Comparison of ENCODE assay signal across 29 cellular contexts in the genomic region with DNA sequence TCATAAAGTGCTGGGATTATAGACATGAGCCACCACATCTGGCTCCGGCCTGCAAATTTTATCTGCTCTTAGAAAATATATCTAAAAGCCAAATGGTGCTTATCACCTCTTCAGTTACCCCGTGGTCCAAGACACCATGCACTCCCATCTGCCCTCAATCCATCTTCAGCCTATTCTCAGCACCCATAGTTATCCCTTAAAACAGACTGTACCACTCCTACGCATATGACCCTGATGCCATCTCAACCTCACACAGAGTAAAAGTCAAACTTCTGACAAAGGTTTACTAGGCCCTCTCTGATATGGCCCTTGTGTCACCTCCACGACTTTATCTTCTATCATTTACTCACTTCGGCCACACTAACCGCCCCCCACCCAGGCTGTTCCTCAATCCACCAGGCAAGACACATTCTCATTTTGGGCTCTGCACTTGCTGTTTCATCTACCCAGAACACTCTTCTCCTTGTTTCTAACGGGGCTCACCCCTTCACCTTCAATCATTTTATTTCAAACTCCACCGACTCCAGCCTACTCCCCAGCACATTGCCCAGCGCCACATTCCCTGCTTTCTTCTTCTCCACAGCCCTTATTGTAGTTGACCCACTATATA. TPM values are rescaled to one million over a fixed set of nuclear protein-coding genes. Genes with fewer than 3 reads are reported as not detected.
DNase-seq lines count a peak whose midpoint lies in the region; ATAC-seq and TF ChIP-seq lines count a peak whose summit lies in the region.
"Had no signal": no experiment of that assay in that cellular context is flagged by ENCODE, and none has a peak within 500 bp of the region (broad histone marks: within the 10 kb centered on the region; RNA-seq: fewer than 3 reads in every experiment).

No MANE protein-coding gene starts in this region.

- peaks cover 0 to 70% (median 14%) of the 10 kb centered on the region in 3 donors for H3K36me3 Mint-ChIP-seq in CD8-positive, alpha-beta memory T cell
- H3K36me3 Mint-ChIP-seq in WTC11, result peaks cover 49% of the 10 kb centered on the region

- H3K27me3 ChIP-seq in CD8-positive, alpha-beta memory T cell (ENCODE audit: insufficient read depth, low read length, poor library complexity, severe bottlenecking), result no peaks in the 10 kb centered on the region
- H3K27me3 ChIP-seq in HCT116 (ENCODE audit: insufficient read depth, low read length) (no peaks in the 10 kb centered on the region), transverse colon (no peaks in the 10 kb centered on the region), psoas muscle (ENCODE audit: insufficient read depth in 3 of 3, low read length in 2 of 3) (no peaks in the 10 kb centered on the region), tibial nerve (no peaks in the 10 kb centered on the region)
- H3K27me3 ChIP-seq: breast epithelium, neural progenitor cell, sigmoid colon, SJCRH30, thyroid gland had no signal

- H3K27ac ChIP-seq in CD8-positive, alpha-beta memory T cell (ENCODE audit: low read depth, low read length), result no peak overlapping the region
- H3K27ac ChIP-seq in HCT116 (ENCODE audit: low read depth, low read length) (no peak overlapping the region), transverse colon (no peak overlapping the region), psoas muscle (no peak overlapping the region), tibial nerve (no peak overlapping the region)
- H3K27ac ChIP-seq: breast epithelium, GM23248, KMS-11, neural progenitor cell, sigmoid colon, SJCRH30, thyroid gland had no signal

- intact Hi-C loops in HCT116 (cut with micrococcal nuclease) (no loop called here), transverse colon (cut with DNase I; ENCODE audit: low total_unique reads) (no loop called here), psoas muscle (cut with DNase I) (no loop called here)

- TF ChIP-seq POLR2A in HCT116 (IDR thresholded peaks at IDR 0.05; ENCODE audit: borderline replicate concordance, extremely low read depth, insufficient read depth, insufficient read length) (no peak), erythroblast (IDR thresholded peaks at IDR 0.05; ENCODE audit: low read length) (no peak), transverse colon (IDR thresholded peaks at IDR 0.05) (no peak), tibial nerve (IDR thresholded peaks at IDR 0.05) (no peak)

- H3K9ac ChIP-seq in HCT116 (ENCODE audit: low read length), result no peak overlapping the region
- H3K9ac ChIP-seq: GM23248, KMS-11, neural progenitor cell had no signal

- no peak for TF ChIP-seq CTCF in HCT116 (IDR thresholded peaks at IDR 0.05 in 2 of 3, conservative IDR thresholded peaks at IDR 0.05 in 1 of 3; ENCODE audit: borderline replicate concordance in 1 of 3, insufficient read depth in 1 of 3, low read depth in 2 of 3, low read length in 2 of 3)
- no peak for TF ChIP-seq CTCF in WTC11 (IDR thresholded peaks at IDR 0.05)
- no peak for TF ChIP-seq CTCF in transverse colon (IDR thresholded peaks at IDR 0.05)
- TF ChIP-seq CTCF in psoas muscle (IDR thresholded peaks at IDR 0.05), result no peak
- no peak for TF ChIP-seq CTCF in tibial nerve (IDR thresholded peaks at IDR 0.05)

- no peaks in the 10 kb centered on the region for H3K4me1 ChIP-seq in CD8-positive, alpha-beta memory T cell (ENCODE audit: insufficient read depth, low read length)
- H3K4me1 ChIP-seq in HCT116 (ENCODE audit: control insufficient read depth in 1 of 2, insufficient read depth in 2 of 2, low read length in 2 of 2) (no peaks in the 10 kb centered on the region), transverse colon (no peaks in the 10 kb centered on the region), psoas muscle (peaks cover 16% of the 10 kb centered on the region), tibial nerve (no peaks in the 10 kb centered on the region)
- H3K4me1 ChIP-seq: breast epithelium, neural progenitor cell, sigmoid colon had no signal

- peaks cover 0 to 8% (median 2%) of the 10 kb centered on the region in 3 donors for H3K4me1 Mint-ChIP-seq in CD8-positive, alpha-beta memory T cell
- H3K4me1 Mint-ChIP-seq in WTC11, result no peaks in the 10 kb centered on the region
- H3K4me1 Mint-ChIP-seq: neural progenitor cell had no signal

- H3K4me2 ChIP-seq in HCT116 (ENCODE audit: low read length), result no peak overlapping the region
- H3K4me2 ChIP-seq: KMS-11, neural progenitor cell had no signal

- WGBS in transverse colon (ENCODE audit: low coverage in 1 of 2), 2 donors, result 83 to 92% methylated on average over 9 of the region's 9 CpGs
- 79 to 88% (median 83%) methylated on average over 9 of the region's 9 CpGs for WGBS in psoas muscle, 3 donors
- WGBS in tibial nerve, 2 donors, result 70 to 82% methylated on average over 9 of the region's 9 CpGs

- in situ Hi-C loops in transverse colon (cut with MboI; ENCODE audit: low pct_ligation_motif_present in 1 of 4, low pct_unique_long_range_greater_than_20kb in 1 of 4, low sequenced_read_pairs in 3 of 4), result no loop called here

- H3K9me3 ChIP-seq in CD8-positive, alpha-beta memory T cell (ENCODE audit: low read length), result no peaks in the 10 kb centered on the region
- H3K9me3 ChIP-seq in HCT116 (ENCODE audit: control insufficient read depth in 1 of 2, insufficient read depth in 1 of 2, low read depth in 1 of 2, low read length in 2 of 2), result no peaks in the 10 kb centered on the region
- no peaks in the 10 kb centered on the region for H3K9me3 ChIP-seq in transverse colon
- no peaks in the 10 kb centered on the region for H3K9me3 ChIP-seq in psoas muscle
- no peaks in the 10 kb centered on the region for H3K9me3 ChIP-seq in tibial nerve
- H3K9me3 ChIP-seq: breast epithelium, mucosa of descending colon, sigmoid colon, SJCRH30, thyroid gland had no signal

- no peak for DNase-seq in CD8-positive, alpha-beta memory T cell
- DNase-seq in HCT116 (ENCODE audit: low read depth, low spot score) (no peak), WTC11 (ENCODE audit: low spot score) (no peak), erythroblast (lab: John Stamatoyannopoulos, UW) (peak; percentile 72 to 92), transverse colon (no peak), psoas muscle (no peak), tibial nerve (ENCODE audit: low spot score in 2 of 2) (no peak)
- DNase-seq: activated CD4-positive, alpha-beta T cell treated with anti-CD3 and anti-CD28 coated beads, Interleukin-2, amount 50 U/mL, for 1 hour; activated CD8-positive, alpha-beta memory T cell treated with anti-CD3 and anti-CD28 coated beads, Interleukin-2, amount 50 U/mL, for 4 hours; activated effector memory CD4-positive, alpha-beta T cell treated with anti-CD3 and anti-CD28 coated beads, Interleukin-2, amount 50 U/mL, for 16 hours; amniotic stem cell; CD4-positive, alpha-beta memory T cell; DMS53; GDM1; GM23248; kidney; mucosa of descending colon; NCI-H146; NCI-H510A; posterior cingulate gyrus; sigmoid colon; stimulated activated naive CD8-positive, alpha-beta T cell treated with anti-CD3 and anti-CD28 coated beads, Interleukin-15, Interleukin-2, amounts not matched to agents 100 U/mL and 50 U/mL, for 24 hours; T-helper 1 cell; thyroid gland had no signal

- peaks cover 27% of the 10 kb centered on the region for H3K36me3 ChIP-seq in CD8-positive, alpha-beta memory T cell (ENCODE audit: insufficient read depth, low read length)
- peaks cover 9 to 18% of the 10 kb centered on the region in 2 experiments; a peak in 3 of 4 replicates for H3K36me3 ChIP-seq in HCT116 (ENCODE audit: control insufficient read depth in 1 of 2, insufficient read depth in 2 of 2, low read length in 2 of 2)
- H3K36me3 ChIP-seq in transverse colon, result peaks cover 0 to 61% (median 25%) of the 10 kb centered on the region in 4 donors
- peaks cover 3 to 94% of the 10 kb centered on the region in 2 donors for H3K36me3 ChIP-seq in psoas muscle (ENCODE audit: insufficient read depth in 1 of 2, low read depth in 1 of 2)
- peaks cover 0 to 85% (median 8%) of the 10 kb centered on the region in 3 donors for H3K36me3 ChIP-seq in tibial nerve

- RAD21 ChIA-PET in HCT116 (lab: Charles Lee; ENCODE audit: low non-redundant PET in 1 of 2, low total read pairs in 2 of 2, uncharacterized antibody in 2 of 2, unreplicated experiment in 2 of 2), result no interaction called here

- no peak for TF ChIP-seq RAD21 in HCT116 (IDR thresholded peaks at IDR 0.05; ENCODE audit: low read depth)

- ATAC-seq in HCT116, result no peak
- no peak for ATAC-seq in WTC11
- ATAC-seq in psoas muscle, result no peak
- ATAC-seq: mucosa of descending colon; stimulated activated naive CD8-positive, alpha-beta T cell treated with anti-CD3 and anti-CD28 coated beads, Interleukin-15, Interleukin-2, amounts not matched to agents 100 U/mL and 50 U/mL, for 24 hours had no signal

- no peaks in the 10 kb centered on the region for H3K27me3 Mint-ChIP-seq in CD8-positive, alpha-beta memory T cell
- no peaks in the 10 kb centered on the region for H3K27me3 Mint-ChIP-seq in WTC11 (ENCODE audit: low read depth)
- H3K27me3 Mint-ChIP-seq: CD4-positive, alpha-beta memory T cell; dendritic cell treated with granulocyte-macrophage colony-stimulating factor and Interleukin-4, amounts not matched to agents 40 ng/mL and 50 ng/mL, for 4 days had no signal

- no peaks in the 10 kb centered on the region for H4K20me1 ChIP-seq in HCT116 (ENCODE audit: insufficient read depth)

- peaks cover 2% of the 10 kb centered on the region; the same call in 1 of the 2 replicates for H3K79me2 ChIP-seq in HCT116 (ENCODE audit: insufficient read depth, low read length)

- POLR2A ChIA-PET in CD8-positive, alpha-beta memory T cell (lab: Charles Lee), result no interaction called here
- POLR2A ChIA-PET in HCT116 (lab: Charles Lee) (no interaction called here), WTC11 (lab: Charles Lee) (no interaction called here)

- TSS peak; percentile 27 for BruUV-seq in HCT116 (replicated peaks; lab: Mats Ljungman, UMichigan)

- no peak overlapping the region for H3K4me3 Mint-ChIP-seq in CD8-positive, alpha-beta memory T cell
- no peak overlapping the region for H3K4me3 Mint-ChIP-seq in WTC11
- H3K4me3 Mint-ChIP-seq: CD4-positive, alpha-beta memory T cell; dendritic cell treated with granulocyte-macrophage colony-stimulating factor and Interleukin-4, amounts not matched to agents 40 ng/mL and 50 ng/mL, for 4 days; neural progenitor cell had no signal

- H3K9me2 ChIP-seq in HCT116 (ENCODE audit: insufficient read depth), result no peaks in the 10 kb centered on the region

- H2AFZ ChIP-seq in HCT116 (ENCODE audit: low read depth, low read length, poor library complexity, severe bottlenecking), result no peak overlapping the region
- H2AFZ ChIP-seq: GM23248, neural progenitor cell had no signal

- no peak for TF ChIP-seq EP300 in transverse colon (IDR thresholded peaks at IDR 0.05; ENCODE audit: low read depth)
- TF ChIP-seq EP300 in tibial nerve (IDR thresholded peaks at IDR 0.05), result no peak

- peak overlapping the region in 6 of 8 donors; percentile 6 to 86 (median 50) for H3K27ac Mint-ChIP-seq in CD8-positive, alpha-beta memory T cell
- H3K27ac Mint-ChIP-seq in WTC11, result peak overlapping the region; percentile 36
- H3K27ac Mint-ChIP-seq: dendritic cell treated with granulocyte-macrophage colony-stimulating factor and Interleukin-4, amounts not matched to agents 40 ng/mL and 50 ng/mL, for 4 days; neural progenitor cell had no signal

- no peak overlapping the region for H3K4me3 ChIP-seq in CD8-positive, alpha-beta memory T cell (ENCODE audit: low read length)
- no peak overlapping the region for H3K4me3 ChIP-seq in HCT116 (replicated peaks in 1 of 2; ENCODE audit: low read depth in 1 of 2, low read length in 2 of 2)
- no peak overlapping the region for H3K4me3 ChIP-seq in transverse colon
- no peak overlapping the region for H3K4me3 ChIP-seq in psoas muscle
- no peak overlapping the region for H3K4me3 ChIP-seq in tibial nerve
- H3K4me3 ChIP-seq: breast epithelium, GM23248, mucosa of descending colon, neural progenitor cell, sigmoid colon, SJCRH30, thyroid gland had no signal

- CTCF ChIA-PET in CD8-positive, alpha-beta memory T cell (lab: Charles Lee), result no interaction called here
- CTCF ChIA-PET in HCT116 (lab: Charles Lee), result no interaction called here
- CTCF ChIA-PET in WTC11 (lab: Charles Lee), result no interaction called here

- H3K9me3 Mint-ChIP-seq in CD8-positive, alpha-beta memory T cell, result no peaks in the 10 kb centered on the region
- H3K9me3 Mint-ChIP-seq in WTC11, result no peaks in the 10 kb centered on the region
- H3K9me3 Mint-ChIP-seq: CD4-positive, alpha-beta memory T cell; dendritic cell treated with granulocyte-macrophage colony-stimulating factor and Interleukin-4, amounts not matched to agents 40 ng/mL and 50 ng/mL, for 4 days; neural progenitor cell had no signal

RNA-seq across cellular contexts. Expression of a gene that starts 33.0 kb away (rescaled TPM):
- total RNA-seq in CD8-positive, alpha-beta memory T cell, result 10 to 100 TPM; 60.6 to 61.5 TPM
- 41.4 TPM for polyA plus RNA-seq in CD8-positive, alpha-beta memory T cell
- total RNA-seq in HCT116 (2021; ENCODE audit: unreplicated experiment), result 54.8 TPM
- 17.8 and 26.1 TPM in 2 replicates for polyA plus RNA-seq in HCT116 (2012)
- total RNA-seq in WTC11 (2021), result 72.1 to 86.9 TPM (median 79.2 TPM) in 3 replicates
- 10 to 100 TPM; 48.4 to 87.3 (median 51.4) TPM for total RNA-seq in transverse colon
- total RNA-seq in psoas muscle, result 10 to 100 TPM; 20.3 to 35.9 (median 21.4) TPM
- 10 to 100 TPM in 2 of 3 donors, 1 to 10 TPM in 1; 9.7 to 19.9 (median 13.0) TPM for polyA plus RNA-seq in psoas muscle
- 10 to 100 TPM; 51.1 to 65.9 (median 58.7) TPM for total RNA-seq in tibial nerve

Comparison
In these comparisons a context has a peak if more than half of its experiments do, and no peak if none do; other contexts are left out.
1. DNase-seq: peak in erythroblast (2 of 2); none in CD8-positive, alpha-beta memory T cell (0 of 5), HCT116 (single experiment), WTC11 (single experiment), transverse colon (single experiment), psoas muscle (0 of 2) and tibial nerve (0 of 2).